14 cellular contexts compared by ENCODE assay signal in the genomic region with DNA sequence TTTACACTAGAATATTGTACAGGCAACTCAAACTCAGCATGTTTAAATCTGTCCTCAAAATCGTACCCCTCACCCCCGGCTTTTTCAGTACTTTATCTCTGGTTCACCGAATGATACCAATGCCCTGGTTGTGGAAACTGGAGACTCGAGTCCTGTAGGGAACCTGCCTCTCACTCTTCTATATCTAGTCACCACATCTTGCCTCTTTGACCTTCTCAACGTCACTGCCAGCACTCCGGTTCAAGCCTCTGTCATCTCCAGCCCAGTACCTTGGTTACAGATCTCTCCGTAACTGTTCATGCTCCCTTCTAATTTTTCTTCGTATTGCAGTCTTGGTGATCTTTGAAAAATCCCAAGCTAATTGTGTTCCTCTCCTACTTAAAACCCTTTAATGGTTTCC. TPM values are rescaled to one million over a fixed set of nuclear protein-coding genes. Genes with fewer than 3 reads are reported as not detected.
A peak's percentile ranks its signal among the peaks of the same experiment; 100 is the strongest.
DNase-seq lines count a peak whose midpoint lies in the region; ATAC-seq, FAIRE-seq and TF ChIP-seq lines count a peak whose summit lies in the region.
"Had no signal": no experiment of that assay in that cellular context is flagged by ENCODE, and none has a peak within 500 bp of the region (broad histone marks: within the 10 kb centered on the region; RNA-seq: fewer than 3 reads in every experiment).

No MANE protein-coding gene starts in this region.

- intact Hi-C loops in OCI-LY7 (cut with micrococcal nuclease; ENCODE audit: unreplicated experiment) (no loop called here), K562 (cut with micrococcal nuclease) (loop anchor here (2.0 kb wide), 1 partner anchor 164 kb away; no protein-coding TSS in a partner anchor)
- intact Hi-C loops in activated CD4-positive, alpha-beta memory T cell treated with anti-CD3 and anti-CD28 coated beads for 36 hours (cut with micrococcal nuclease): no loop called here

- H3K4me1 Mint-ChIP-seq in activated CD4-positive, alpha-beta memory T cell treated with anti-CD3 and anti-CD28 coated beads for 36 hours (ENCODE audit: low read depth): peaks cover 3% of the 10 kb centered on the region
- peaks cover 0 to 1% of the 10 kb centered on the region in 2 donors for H3K4me1 Mint-ChIP-seq in natural killer cell treated with Interleukin-12 subunit alpha and Interleukin-12 subunit beta and Interleukin-15 and Interleukin-18, amount 100 ng/mL, for 72 hours (ENCODE audit: low read depth in 2 of 2)

- H2AFZ ChIP-seq in OCI-LY7 (ENCODE audit: low read length): no peak overlapping the region
- no peak overlapping the region for H2AFZ ChIP-seq in K562 (ENCODE audit: low read depth, low read length)

- H3K79me2 ChIP-seq in OCI-LY7 (ENCODE audit: insufficient read depth, low read depth, low read length) (peaks cover 98% of the 10 kb centered on the region), K562 (ENCODE audit: control insufficient read depth, insufficient read depth, low read length) (no peaks in the 10 kb centered on the region)

- no peaks in the 10 kb centered on the region for H3K9me1 ChIP-seq in K562 (ENCODE audit: control insufficient read depth, insufficient read depth, low read length)

- FAIRE-seq in K562 (lab: Jason Lieb, UNC): no peak
- FAIRE-seq: GM19239 had no signal

- no peak overlapping the region for H3K4me3 ChIP-seq in OCI-LY7 (ENCODE audit: low read depth, low read length, poor library complexity, severe bottlenecking)
- H3K4me3 ChIP-seq in K562: no peak overlapping the region

- no peaks in the 10 kb centered on the region for H3K9me3 Mint-ChIP-seq in activated CD4-positive, alpha-beta memory T cell treated with anti-CD3 and anti-CD28 coated beads for 36 hours
- H3K9me3 Mint-ChIP-seq in natural killer cell treated with Interleukin-12 subunit alpha and Interleukin-12 subunit beta and Interleukin-15 and Interleukin-18, amount 100 ng/mL, for 72 hours: no peaks in the 10 kb centered on the region
- H3K9me3 Mint-ChIP-seq: HFFc6, IgD-negative memory B cell had no signal

- TF ChIP-seq EP300 in K562 (IDR thresholded peaks at IDR 0.05; ENCODE audit: low read length): no peak

- no peak overlapping the region for H3K9ac ChIP-seq in K562 (ENCODE audit: insufficient read depth in 1 of 2, low read depth in 2 of 2, low read length in 2 of 2)

- POLR2A ChIA-PET in OCI-LY7 (lab: Charles Lee) (interaction anchor here (0.5 to 1.4 kb wide), 3 partner anchors 9 to 119 kb away, joined by 3 to 4 read pairs (median 4); no protein-coding TSS in a partner anchor), K562 (lab: Yijun Ruan, JAX) (interaction anchor here (0.8 kb wide), 1 partner anchor 110 kb away, joined by 4 read pairs; no protein-coding TSS in a partner anchor)
- POLR2A ChIA-PET in activated CD4-positive, alpha-beta memory T cell treated with anti-CD3 and anti-CD28 coated beads for 36 hours (lab: Charles Lee): no interaction called here

- H3K27ac Mint-ChIP-seq in activated CD4-positive, alpha-beta memory T cell treated with anti-CD3 and anti-CD28 coated beads for 36 hours: no peak overlapping the region
- no peak overlapping the region for H3K27ac Mint-ChIP-seq in natural killer cell treated with Interleukin-12 subunit alpha and Interleukin-12 subunit beta and Interleukin-15 and Interleukin-18, amount 100 ng/mL, for 72 hours
- H3K27ac Mint-ChIP-seq: CD4-positive, CD25-positive, alpha-beta regulatory T cell; HFFc6; IgD-negative memory B cell had no signal

- H3K4me1 ChIP-seq in OCI-LY7 (ENCODE audit: insufficient read depth, low read length, poor library complexity, severe bottlenecking) (peaks cover 66% of the 10 kb centered on the region), K562 (replicated peaks in 1 of 2; ENCODE audit: control insufficient read depth in 2 of 2, insufficient read depth in 2 of 2, low read length in 2 of 2) (peaks cover 0 to 2% of the 10 kb centered on the region in 2 experiments; a peak in 1 of 5 replicates)

- DNase-seq in OCI-LY7 (ENCODE audit: low spot score): no peak
- no peak for DNase-seq in K562 (ENCODE audit: extremely low read depth in 1 of 4, low spot score in 3 of 4)
- no peak for DNase-seq in left lobe of liver (ENCODE audit: low spot score)
- DNase-seq in activated CD4-positive, alpha-beta memory T cell treated with anti-CD3 and anti-CD28 coated beads for 36 hours: no peak
- DNase-seq in natural killer cell treated with Interleukin-12 subunit alpha and Interleukin-12 subunit beta and Interleukin-15 and Interleukin-18, amount 100 ng/mL, for 72 hours (ENCODE audit: low spot score): no peak
- DNase-seq: CD4-positive, CD25-positive, alpha-beta regulatory T cell; EL; HFFc6; NCI-H1930 had no signal

- no peaks in the 10 kb centered on the region for H3K27me3 Mint-ChIP-seq in activated CD4-positive, alpha-beta memory T cell treated with anti-CD3 and anti-CD28 coated beads for 36 hours
- no peaks in the 10 kb centered on the region for H3K27me3 Mint-ChIP-seq in natural killer cell treated with Interleukin-12 subunit alpha and Interleukin-12 subunit beta and Interleukin-15 and Interleukin-18, amount 100 ng/mL, for 72 hours

- no TSS peak for BruUV-seq in OCI-LY7 (replicated peaks; lab: Mats Ljungman, UMichigan)
- BruUV-seq in K562 (replicated peaks; lab: Mats Ljungman, UMichigan): no TSS peak

- no peaks in the 10 kb centered on the region for H3K36me3 Mint-ChIP-seq in activated CD4-positive, alpha-beta memory T cell treated with anti-CD3 and anti-CD28 coated beads for 36 hours
- no peaks in the 10 kb centered on the region for H3K36me3 Mint-ChIP-seq in natural killer cell treated with Interleukin-12 subunit alpha and Interleukin-12 subunit beta and Interleukin-15 and Interleukin-18, amount 100 ng/mL, for 72 hours
- H3K36me3 Mint-ChIP-seq: CD4-positive, CD25-positive, alpha-beta regulatory T cell had no signal

- WGBS in K562 (ENCODE audit: insufficient coverage, low coverage, missing lambda C conversion rate): 0% methylated on average over 8 of the region's 8 CpGs

- H3K4me2 ChIP-seq in OCI-LY7 (ENCODE audit: low read length): peak overlapping the region; percentile 58
- no peak overlapping the region for H3K4me2 ChIP-seq in K562 (ENCODE audit: insufficient read depth, low read length)

- no peak overlapping the region for H3K4me3 Mint-ChIP-seq in activated CD4-positive, alpha-beta memory T cell treated with anti-CD3 and anti-CD28 coated beads for 36 hours
- no peak overlapping the region for H3K4me3 Mint-ChIP-seq in natural killer cell treated with Interleukin-12 subunit alpha and Interleukin-12 subunit beta and Interleukin-15 and Interleukin-18, amount 100 ng/mL, for 72 hours
- H3K4me3 Mint-ChIP-seq: CD4-positive, CD25-positive, alpha-beta regulatory T cell; HFFc6; IgD-negative memory B cell had no signal

- no peak for TF ChIP-seq POLR2A in K562 (conservative IDR thresholded peaks at IDR 0.05)

- no peak for ATAC-seq in K562
- ATAC-seq in left lobe of liver: peak; percentile 41
- ATAC-seq in HG02973 (IDR thresholded peaks at IDR 0.05; ENCODE audit: unreplicated experiment): no peak
- ATAC-seq in natural killer cell treated with Interleukin-12 subunit alpha and Interleukin-12 subunit beta and Interleukin-15 and Interleukin-18, amount 100 ng/mL, for 72 hours: no peak
- ATAC-seq in HG03565 (IDR thresholded peaks at IDR 0.05; ENCODE audit: unreplicated experiment): no peak

- H4K20me1 ChIP-seq in OCI-LY7 (ENCODE audit: insufficient read depth, low read length) (0 out of 2 replicates have a peak, but pooled peaks cover 10% of the 10 kb centered on the region), K562 (replicated peaks; ENCODE audit: control insufficient read depth, insufficient read depth, low read length) (no peaks in the 10 kb centered on the region)

- in situ Hi-C loops in K562 (cut with MboI): no loop called here

- CTCF ChIA-PET in OCI-LY7 (lab: Charles Lee; ENCODE audit: unreplicated experiment) (interaction anchor here (1.2 kb wide), 1 partner anchor 164 kb away, joined by 3 read pairs; no protein-coding TSS in a partner anchor), K562 (lab: Yijun Ruan, JAX; ENCODE audit: low intra/inter-chr PET ratio) (interaction anchor here (0.7 kb wide), 1 partner anchor 163 kb away, joined by 3 read pairs; no protein-coding TSS in a partner anchor)
- CTCF ChIA-PET in activated CD4-positive, alpha-beta memory T cell treated with anti-CD3 and anti-CD28 coated beads for 36 hours (lab: Charles Lee): no interaction called here

- H3K36me3 ChIP-seq in OCI-LY7 (ENCODE audit: insufficient read depth, low read length): no peaks in the 10 kb centered on the region
- H3K36me3 ChIP-seq in K562 (ENCODE audit: control insufficient read depth, insufficient read depth, low read length): no peaks in the 10 kb centered on the region

- no peak for TF ChIP-seq CTCF in OCI-LY7 (conservative IDR thresholded peaks at IDR 0.05; ENCODE audit: low read length)
- no peak for TF ChIP-seq CTCF in K562 (IDR thresholded peaks at IDR 0.05 in 2 of 3, conservative IDR thresholded peaks at IDR 0.05 in 1 of 3; ENCODE audit: insufficient read depth in 2 of 3, low read depth in 1 of 3, low read length in 3 of 3)

- H3K27me3 ChIP-seq in K562 (ENCODE audit: control insufficient read depth in 2 of 2, insufficient read depth in 2 of 2, low read length in 2 of 2): peaks cover 4% of the 10 kb centered on the region in 2 experiments; a peak in 4 of 5 replicates

- H3K9me2 ChIP-seq in OCI-LY7 (ENCODE audit: insufficient read depth, low read length): no peaks in the 10 kb centered on the region

- TF ChIP-seq RAD21 in K562 (CRISPR knock-in tag; conservative IDR thresholded peaks at IDR 0.05 in 1 of 2, IDR thresholded peaks at IDR 0.05 in 1 of 2): no peak

- H3K9me3 ChIP-seq in OCI-LY7 (ENCODE audit: low read length) (no peaks in the 10 kb centered on the region), K562 (replicated peaks; ENCODE audit: control insufficient read depth, insufficient read depth, low read depth, low read length) (no peaks in the 10 kb centered on the region)

- H3K27ac ChIP-seq in OCI-LY7 (ENCODE audit: low read depth, low read length, poor library complexity, severe bottlenecking): peak overlapping the region; percentile 50
- H3K27ac ChIP-seq in K562 (ENCODE audit: extremely low read depth, low read depth, low read length): no peak overlapping the region
- peak overlapping the region; percentile 36 for H3K27ac ChIP-seq in temporal lobe (ENCODE audit: low read depth, low read length)

RNA-seq across cellular contexts. Expression of gene SLC44A1, which starts 6.7 kb away (rescaled TPM):
- total RNA-seq in OCI-LY7 (2014; rRNA removed; shearing (Covaris generic)): 26.6 and 27.6 TPM in 2 replicates
- total RNA-seq in OCI-LY7 (2022) (71.6 and 81.3 TPM in 2 replicates), K562 (2014; rRNA removed) (0.59 and 0.86 TPM in 2 replicates), K562 (2014; rRNA removed; fragmentation: Illumina TruSeq; extraction: Trizol) (0.40 and 0.51 TPM in 2 replicates), K562 (2015; rRNA removed; fragmentation: Illumina TruSeq; extraction: Trizol) (0.29 and 0.34 TPM in 2 replicates), K562 (2021) (0.44 and 0.83 TPM in 2 replicates), left lobe of liver (54.1 TPM), temporal lobe (41.1 TPM)
- 0.58 and 0.62 TPM in 2 replicates for total RNA-seq in K562 (2011; cell fraction: chromatin; rRNA removed; ENCODE audit: low replicate concordance)
- 0.17 and 0.79 TPM in 2 replicates for total RNA-seq in K562 (2011; cell fraction: nucleolus; rRNA removed)
- total RNA-seq in K562 (2011; cell fraction: nucleoplasm; rRNA removed): 0.51 and 1.1 TPM in 2 replicates
- polyA plus RNA-seq in K562 (2011; rRNA removed) (0.11 and 0.35 TPM in 2 replicates), K562 (2014; fragmentation: Illumina TruSeq; extraction: Trizol) (0.22 and 0.30 TPM in 2 replicates), K562 (2014; fragmentation: Nextera tagmentation; extraction: Ambion mirVana) (under 1 TPM; 0.11 to 0.17 TPM), K562 (2014; rRNA removed) (0.24 and 0.25 TPM in 2 replicates)
- polyA plus RNA-seq in K562 (2011; cell fraction: cytosol; rRNA removed): 0.19 and 0.27 TPM in 2 replicates
- polyA plus RNA-seq in K562 (2011; cell fraction: nucleus; rRNA removed): 0.11 and 0.18 TPM in 2 replicates
- 0.40 and 0.64 TPM in 2 replicates for polyA plus RNA-seq in K562 (2012)
- polyA minus RNA-seq in K562 (2011; rRNA and poly(A)+ RNA removed): 0.36 and 1.3 TPM in 2 replicates
- 0.10 and 1.2 TPM in 2 replicates for polyA minus RNA-seq in K562 (2011; cell fraction: cytosol; rRNA and poly(A)+ RNA removed)
- 0.13 TPM in 1 of 2 replicates, not detected in the other for polyA minus RNA-seq in K562 (2011; cell fraction: nucleus; rRNA and poly(A)+ RNA removed)
- total RNA-seq in activated CD4-positive, alpha-beta memory T cell treated with anti-CD3 and anti-CD28 coated beads for 36 hours: 10 to 100 TPM; 11.8 to 12.2 TPM
- total RNA-seq in natural killer cell treated with Interleukin-12 subunit alpha and Interleukin-12 subunit beta and Interleukin-15 and Interleukin-18, amount 100 ng/mL, for 72 hours: 1 to 10 TPM; 6.5 to 8.4 TPM
